In the genomic region with DNA sequence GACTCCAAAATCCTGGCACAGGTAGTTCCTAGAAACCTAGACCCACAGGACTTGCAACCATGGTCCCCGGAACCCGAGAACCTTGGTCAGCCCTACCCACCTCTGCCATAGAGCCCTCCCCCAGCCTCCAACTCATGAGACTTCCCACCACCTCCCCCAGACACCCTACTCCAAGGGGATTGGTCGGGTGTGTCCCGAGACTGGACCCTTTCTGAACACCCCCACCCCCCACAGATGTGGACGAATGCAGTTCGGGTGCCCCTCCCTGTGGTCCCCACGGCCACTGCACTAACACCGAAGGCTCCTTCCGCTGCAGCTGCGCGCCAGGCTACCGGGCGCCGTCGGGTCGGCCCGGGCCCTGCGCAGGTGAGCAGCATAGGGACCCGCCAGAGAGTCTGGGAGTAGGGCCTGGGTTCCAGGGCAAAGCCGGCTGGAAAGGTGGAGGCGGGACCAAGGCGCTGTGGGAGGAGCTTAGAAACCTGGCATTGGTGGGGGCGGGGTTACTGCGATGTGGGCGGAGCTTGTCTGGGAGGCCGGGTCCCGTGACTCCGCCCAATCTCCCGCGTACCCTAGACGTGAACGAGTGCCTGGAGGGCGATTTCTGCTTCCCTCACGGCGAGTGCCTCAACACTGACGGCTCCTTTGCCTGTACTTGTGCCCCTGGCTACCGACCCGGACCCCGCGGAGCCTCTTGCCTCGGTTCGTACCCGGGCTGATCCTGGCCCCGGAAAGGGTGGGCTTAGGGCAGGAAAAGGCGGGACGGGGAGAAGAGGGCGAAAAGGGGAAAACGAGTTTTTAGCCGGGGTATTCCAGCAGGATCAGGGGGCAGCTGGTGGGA, we compare ENCODE assay signal across 8 cellular contexts. TPM values are rescaled to one million over a fixed set of nuclear protein-coding genes. Genes with fewer than 3 reads are reported as not detected.
DNase-seq lines count a peak whose midpoint lies in the region; ATAC-seq and TF ChIP-seq lines count a peak whose summit lies in the region.

No MANE protein-coding gene starts in this region.

- H3K27me3 Mint-ChIP-seq in CD14-positive monocyte (ENCODE audit: low read depth in 3 of 3) (peaks cover 19 to 40% (median 29%) of the 10 kb centered on the region in 3 donors), endodermal cell (ENCODE audit: insufficient read depth) (peaks cover 45% of the 10 kb centered on the region), neural progenitor cell (ENCODE audit: insufficient read depth, low read depth) (peaks cover 32% of the 10 kb centered on the region)

- H2AFZ ChIP-seq in Karpas-422 (ENCODE audit: low read length) = no peak overlapping the region
- H2AFZ ChIP-seq in neural progenitor cell (replicated peaks) = peak overlapping the region; percentile 71

- H3K36me3 Mint-ChIP-seq in CD14-positive monocyte (peaks cover 0 to 12% of the 10 kb centered on the region in 2 donors), endodermal cell (ENCODE audit: low read depth) (peaks cover 11% of the 10 kb centered on the region), neural progenitor cell (peaks cover 26% of the 10 kb centered on the region)

- intact Hi-C loops in CD14-positive monocyte (cut with micrococcal nuclease) (no loop called here), thyroid gland (cut with DNase I) (no loop called here)

- no peaks in the 10 kb centered on the region for H3K79me2 ChIP-seq in Karpas-422 (ENCODE audit: low read length)
- no peaks in the 10 kb centered on the region for H3K79me2 ChIP-seq in neural progenitor cell (ENCODE audit: low read depth)

- H3K9me3 ChIP-seq in Karpas-422 (ENCODE audit: low read length) (no peaks in the 10 kb centered on the region), endodermal cell (ENCODE audit: control insufficient read depth, low read length) (no peaks in the 10 kb centered on the region), neural progenitor cell (ENCODE audit: low read depth) (no peaks in the 10 kb centered on the region), thyroid gland (no peaks in the 10 kb centered on the region)

- H3K4me1 ChIP-seq in Karpas-422 (ENCODE audit: low read length) = peaks cover 43% of the 10 kb centered on the region
- H3K4me1 ChIP-seq in endodermal cell (ENCODE audit: control insufficient read depth, insufficient read depth, low read length) = no peaks in the 10 kb centered on the region
- peaks cover 10% of the 10 kb centered on the region for H3K4me1 ChIP-seq in neural progenitor cell
- peaks cover 12 to 25% of the 10 kb centered on the region in 2 donors for H3K4me1 ChIP-seq in thyroid gland

- H3K9me3 Mint-ChIP-seq in CD14-positive monocyte = peaks cover 0 to 5% (median 0%) of the 10 kb centered on the region in 7 donors
- H3K9me3 Mint-ChIP-seq in endodermal cell = no peaks in the 10 kb centered on the region
- H3K9me3 Mint-ChIP-seq in neural progenitor cell = peaks cover 5% of the 10 kb centered on the region

- peaks cover 50% of the 10 kb centered on the region for H3K4me1 Mint-ChIP-seq in CD14-positive monocyte
- H3K4me1 Mint-ChIP-seq in endodermal cell = peaks cover 7% of the 10 kb centered on the region
- H3K4me1 Mint-ChIP-seq in neural progenitor cell = peaks cover 26% of the 10 kb centered on the region

- H4K20me1 ChIP-seq in Karpas-422 (ENCODE audit: insufficient read depth, low read depth, low read length) = 0 out of 2 replicates have a peak, but pooled peaks cover 3% of the 10 kb centered on the region
- peaks cover 13% of the 10 kb centered on the region for H4K20me1 ChIP-seq in neural progenitor cell (ENCODE audit: low read depth)

- H3K27ac Mint-ChIP-seq in CD14-positive monocyte (peak overlapping the region; percentile 57 to 92 (median 74)), endodermal cell (peak overlapping the region; percentile 96), neural progenitor cell (no peak overlapping the region)

- H3K27ac ChIP-seq in Karpas-422 (ENCODE audit: low read length) (no peak overlapping the region), endodermal cell (ENCODE audit: low read depth, low read length) (peak overlapping the region; percentile 44), neural progenitor cell (no peak overlapping the region), thyroid gland (peak overlapping the region; percentile 10 to 66 (median 58))

- peak overlapping the region; percentile 76 for H3K4me2 ChIP-seq in Karpas-422 (ENCODE audit: low read depth, low read length, poor library complexity, severe bottlenecking)
- H3K4me2 ChIP-seq in neural progenitor cell = peak overlapping the region; percentile 95

- H3K4me3 Mint-ChIP-seq in CD14-positive monocyte (peak overlapping the region; percentile 87 to 92), endodermal cell (peak overlapping the region; percentile 86), neural progenitor cell (peak overlapping the region; percentile 84)

- no peaks in the 10 kb centered on the region for H3K9me2 ChIP-seq in Karpas-422 (replicated peaks; ENCODE audit: insufficient read depth, low read length)

- TF ChIP-seq CTCF in CD14-positive monocyte (IDR thresholded peaks at IDR 0.05) (no peak), endodermal cell (conservative IDR thresholded peaks at IDR 0.05) (no peak), neural progenitor cell (IDR thresholded peaks at IDR 0.05) (no peak), thyroid gland (IDR thresholded peaks at IDR 0.05) (no peak)

- no peak overlapping the region; the same call in 1 of the 2 replicates for H3K4me3 ChIP-seq in Karpas-422 (ENCODE audit: low read length)
- H3K4me3 ChIP-seq in endodermal cell (ENCODE audit: low read length) = peak overlapping the region; percentile 95
- peak overlapping the region; percentile 73 for H3K4me3 ChIP-seq in neural progenitor cell
- H3K4me3 ChIP-seq in thyroid gland (replicated peaks in 1 of 3) = peak overlapping the region in 2 of 3 donors; percentile 23 to 57

- H3K36me3 ChIP-seq in Karpas-422 (ENCODE audit: insufficient read depth, low read length) (no peaks in the 10 kb centered on the region), endodermal cell (ENCODE audit: control insufficient read depth, insufficient read depth, low read length) (peaks cover 11% of the 10 kb centered on the region), neural progenitor cell (peaks cover 5% of the 10 kb centered on the region), thyroid gland (no peaks in the 10 kb centered on the region)

- H3K27me3 ChIP-seq in Karpas-422 (ENCODE audit: low read length) (no peaks in the 10 kb centered on the region), endodermal cell (ENCODE audit: control insufficient read depth, insufficient read depth, low read length, poor library complexity, severe bottlenecking) (peaks cover 20% of the 10 kb centered on the region), neural progenitor cell (peaks cover 50% of the 10 kb centered on the region), thyroid gland (no peaks in the 10 kb centered on the region)

- DNase-seq in CD14-positive monocyte (ENCODE audit: low spot score) (no peak), Karpas-422 (peak; percentile 70), endodermal cell (peak; percentile 97), neural progenitor cell (ENCODE audit: low spot score) (peak; percentile 88), thyroid gland (peak; percentile 56 to 58)
- DNase-seq in activated CD4-positive, alpha-beta T cell treated with anti-CD3 and anti-CD28 coated beads, Interleukin-2, amount 50 U/mL, for 24 hours (ENCODE audit: low read depth in 1 of 2, low spot score in 1 of 2) = peak; percentile 59 to 69

- TF ChIP-seq POLR2A in thyroid gland (IDR thresholded peaks at IDR 0.05) = no peak

- H3F3A ChIP-seq in neural progenitor cell (ENCODE audit: low read depth) = peaks cover 35% of the 10 kb centered on the region

- no peak for ATAC-seq in HG03378 (IDR thresholded peaks at IDR 0.05; ENCODE audit: unreplicated experiment)
- ATAC-seq in HG02970 (IDR thresholded peaks at IDR 0.05; ENCODE audit: low FRiP score, unreplicated experiment) = no peak

- 23 to 28% methylated on average over 30 to 49 of the region's 49 CpGs for WGBS in endodermal cell (ENCODE audit: insufficient coverage in 1 of 2, insufficient read length in 1 of 2), 2 experiments
- 26 to 36% methylated on average over 33 to 43 of the region's 49 CpGs for WGBS in thyroid gland, 2 donors

- H3K9ac ChIP-seq in Karpas-422 (ENCODE audit: low read length) (peak overlapping the region; percentile 73), endodermal cell (ENCODE audit: extremely low read depth, low read length, poor library complexity, severe bottlenecking) (peak overlapping the region; percentile 76), neural progenitor cell (no peak overlapping the region)

RNA-seq across cellular contexts. Expression of a gene that starts 11.9 kb away (rescaled TPM):
- 1 to 10 TPM; 3.8 to 8.0 TPM for polyA plus RNA-seq in CD14-positive monocyte
- total RNA-seq in Karpas-422 (2014; rRNA removed; shearing (Covaris generic); ENCODE audit: low replicate concordance) = 9.6 and 25.9 TPM in 2 replicates
- total RNA-seq in endodermal cell (100 to 1,000 TPM; 104 to 133 TPM), neural progenitor cell (ENCODE audit: low replicate concordance) (24.7 and 70.0 TPM in 2 replicates), thyroid gland (100 to 1,000 TPM; 134 to 276 (median 196) TPM)
- 219 TPM for polyA plus RNA-seq in endodermal cell (2013, experiment 1 of 2)
- polyA plus RNA-seq in endodermal cell (2013, experiment 2 of 2) = 194 TPM

RNA-seq across cellular contexts. Expression of a gene that starts 36.4 kb away (rescaled TPM):
- polyA plus RNA-seq in CD14-positive monocyte = 100 to 1,000 TPM; 234 to 284 TPM
- 49.7 and 98.2 TPM in 2 replicates for total RNA-seq in Karpas-422 (2014; rRNA removed; shearing (Covaris generic); ENCODE audit: low replicate concordance)
- 100 to 1,000 TPM; 110 TPM for total RNA-seq in endodermal cell
- polyA plus RNA-seq in endodermal cell (2013, experiment 1 of 2) = 90.9 TPM
- 81.4 TPM for polyA plus RNA-seq in endodermal cell (2013, experiment 2 of 2)
- 20.6 and 63.7 TPM in 2 replicates for total RNA-seq in neural progenitor cell (ENCODE audit: low replicate concordance)
- total RNA-seq in thyroid gland = 10 to 100 TPM; 33.3 to 52.1 (median 42.9) TPM

Comparison
In these comparisons a context has a peak if more than half of its experiments do, and no peak if none do; other contexts are left out.
1. H3K27ac ChIP-seq: peak in endodermal cell (single experiment) and thyroid gland (3 of 3); none in Karpas-422 (single experiment) and neural progenitor cell (single experiment).
2. Peak in every context shown above with its lines, with median percentiles within 50 percentile points of each other: H3K4me3 Mint-ChIP-seq.